11 cellular contexts compared by ENCODE assay signal in genomic region chr2:65434592-65435241, GRCh38. TPM values are rescaled to one million over a fixed set of nuclear protein-coding genes. Genes with fewer than 3 reads are reported as not detected.
DNase-seq lines count a peak whose midpoint lies in the region; ATAC-seq and TF ChIP-seq lines count a peak whose summit lies in the region.
"Had no signal": no experiment of that assay in that cellular context is flagged by ENCODE, and none has a peak within 500 bp of the region (broad histone marks: within the 10 kb centered on the region; RNA-seq: fewer than 3 reads in every experiment).

No MANE protein-coding gene starts in this region.

- POLR2A ChIA-PET in activated B cell treated with CpG ODN at 0.5 μM for 24 hours (lab: Charles Lee): interaction anchor here (0.5 to 0.8 kb wide), 4 partner anchors 13 to 1846 kb away, joined by 3 to 9 read pairs (median 5); partner anchors contain the start of genes RAB1A and WDPCP

- CTCF ChIA-PET in activated B cell treated with CpG ODN at 0.5 μM for 24 hours (lab: Charles Lee): interaction anchor here (1.5 to 1.9 kb wide), 2 partner anchors 51 to 169 kb away, joined by 3 to 4 read pairs; no protein-coding TSS in a partner anchor

- peak overlapping the region in 4 of 10 donors; percentile 61 to 76 (median 64) for H3K4me3 ChIP-seq in heart right ventricle
- peak overlapping the region in 1 of 2 donors; percentile 76 for H3K4me3 ChIP-seq in uterus

- H3K9me3 Mint-ChIP-seq in activated B cell treated with CpG ODN at 0.5 μM for 24 hours (no peaks in the 10 kb centered on the region), memory B cell (no peaks in the 10 kb centered on the region)

- DNase-seq in heart right ventricle: no peak
- no peak for DNase-seq in left cardiac atrium
- DNase-seq in activated B cell treated with CpG ODN at 0.5 μM for 24 hours: no peak
- DNase-seq in memory B cell (ENCODE audit: low spot score in 2 of 2): no peak
- DNase-seq in uterus: no peak
- DNase-seq in globus pallidus (ENCODE audit: low spot score): no peak
- DNase-seq in GM19238 (ENCODE audit: insufficient read length, low spot score): no peak
- no peak for DNase-seq in effector CD8-positive, alpha-beta T cell (lab: John Stamatoyannopoulos, UW)
- DNase-seq: DMS 273 treated with DMSO at 0.1 percent for 48 hours, NCI-H774 had no signal

- H3K27ac Mint-ChIP-seq in activated B cell treated with CpG ODN at 0.5 μM for 24 hours: no peak overlapping the region
- H3K27ac Mint-ChIP-seq in memory B cell: no peak overlapping the region

- H3K9me3 ChIP-seq in heart right ventricle: no peaks in the 10 kb centered on the region
- H3K9me3 ChIP-seq in uterus: no peaks in the 10 kb centered on the region
- H3K9me3 ChIP-seq: HAP-1 had no signal

- peaks cover 23% of the 10 kb centered on the region for H3K4me1 Mint-ChIP-seq in activated B cell treated with CpG ODN at 0.5 μM for 24 hours
- H3K4me1 Mint-ChIP-seq in memory B cell: peaks cover 24% of the 10 kb centered on the region

- peak overlapping the region in 8 of 10 donors; percentile 94 to 99 (median 98) for H3K27ac ChIP-seq in heart right ventricle
- peak overlapping the region; percentile 98 to 99 for H3K27ac ChIP-seq in uterus

- no peak for ATAC-seq in heart right ventricle
- ATAC-seq in left cardiac atrium: no peak
- no peak for ATAC-seq in activated B cell treated with CpG ODN at 0.5 μM for 24 hours (ENCODE audit: low read depth)
- ATAC-seq in memory B cell (ENCODE audit: low read depth): no peak

- TF ChIP-seq CTCF in heart right ventricle (IDR thresholded peaks at IDR 0.05) (no peak), activated B cell treated with CpG ODN at 0.5 μM for 24 hours (IDR thresholded peaks at IDR 0.05) (no peak), uterus (IDR thresholded peaks at IDR 0.05) (no peak)

- H3K36me3 Mint-ChIP-seq in activated B cell treated with CpG ODN at 0.5 μM for 24 hours (ENCODE audit: low read depth): peaks cover 4% of the 10 kb centered on the region
- no peaks in the 10 kb centered on the region for H3K36me3 Mint-ChIP-seq in memory B cell

- H3K4me3 Mint-ChIP-seq in activated B cell treated with CpG ODN at 0.5 μM for 24 hours (peak overlapping the region; percentile 60), memory B cell (peak overlapping the region; percentile 0)

- no peak for TF ChIP-seq POLR2A in uterus (IDR thresholded peaks at IDR 0.05)

- H3K36me3 ChIP-seq in heart right ventricle: no peaks in the 10 kb centered on the region
- no peaks in the 10 kb centered on the region for H3K36me3 ChIP-seq in uterus
- H3K36me3 ChIP-seq: HAP-1 had no signal

- H3K27me3 ChIP-seq in heart right ventricle: no peaks in the 10 kb centered on the region
- H3K27me3 ChIP-seq in uterus: no peaks in the 10 kb centered on the region

- peaks cover 0 to 39% (median 33%) of the 10 kb centered on the region in 9 donors for H3K4me1 ChIP-seq in heart right ventricle
- peaks cover 0 to 4% of the 10 kb centered on the region in 2 donors for H3K4me1 ChIP-seq in uterus

- intact Hi-C loops in heart right ventricle (cut with DNase I): loop anchor here (2.0 to 10.0 kb wide), 14 partner anchors 43 to 170 kb away; no protein-coding TSS in a partner anchor
- intact Hi-C loops in left cardiac atrium (cut with DNase I): loop anchor here in 1 of 2 donors (5.0 kb wide), 2 partner anchors 118 to 167 kb away; no protein-coding TSS in a partner anchor
- intact Hi-C loops in activated B cell treated with CpG ODN at 0.5 μM for 24 hours (cut with micrococcal nuclease): loop anchor here (1.0 to 5.0 kb wide), 4 partner anchors 118 to 1847 kb away; partner anchors contain the start of genes MDH1, RAB1A and WDPCP
- intact Hi-C loops in uterus (cut with DNase I; ENCODE audit: low total_unique reads): no loop called here

- 49 to 57% methylated on average over 3 of the region's 3 CpGs for WGBS in heart right ventricle, 2 donors

- H3K27me3 Mint-ChIP-seq in activated B cell treated with CpG ODN at 0.5 μM for 24 hours (peaks cover 27% of the 10 kb centered on the region), memory B cell (peaks cover 23% of the 10 kb centered on the region)

RNA-seq across cellular contexts. Expression of gene SPRED2, which starts 2.3 kb away (rescaled TPM):
- total RNA-seq in heart right ventricle (10 to 100 TPM; 13.5 to 20.7 (median 17.2) TPM), left cardiac atrium (10 to 100 TPM; 19.8 to 26.4 TPM), activated B cell treated with CpG ODN at 0.5 μM for 24 hours (2.5 and 3.1 TPM in 2 replicates), uterus (10 to 100 TPM; 15.6 to 63.0 (median 44.8) TPM)
- polyA plus RNA-seq in heart right ventricle: 10 to 100 TPM; 10.2 to 10.4 TPM
